In genomic region chrX:119236599-119237525, GRCh38 we compare ENCODE assay signal across 8 cellular contexts. TPM values are rescaled to one million over a fixed set of nuclear protein-coding genes. Genes with fewer than 3 reads are reported as not detected.
DNase-seq lines count a peak whose midpoint lies in the region; ATAC-seq, FAIRE-seq and TF ChIP-seq lines count a peak whose summit lies in the region.

No MANE protein-coding gene starts in this region.

- H3K4me3 Mint-ChIP-seq in astrocyte (ENCODE audit: unreplicated experiment) = peak overlapping the region; percentile 92

- peak; percentile 28 for DNase-seq in ACHN
- DNase-seq in GM19238 (ENCODE audit: insufficient read length, low spot score) = peak; percentile 8
- peak; percentile 78 for DNase-seq in astrocyte (ENCODE audit: low read depth)
- peak; percentile 74 for DNase-seq in sigmoid colon
- no peak for DNase-seq in HPDE6-E6E7 (ENCODE audit: extremely low spot score)

- H3K4me2 ChIP-seq in SU-DHL-6 (ENCODE audit: low read depth, low read length, poor library complexity, severe bottlenecking) (peak overlapping the region; percentile 64), astrocyte (ENCODE audit: low read length) (peak overlapping the region; percentile 88)

- no peaks in the 10 kb centered on the region for H3F3A ChIP-seq in SU-DHL-6 (ENCODE audit: insufficient read depth)

- in situ Hi-C loops in ACHN (cut with HindIII; ENCODE audit: low pct_ligation_motif_present, low pct_unique_long_range_greater_than_20kb, low sequenced_read_pairs) = no loop called here

- H3K9me2 ChIP-seq in SU-DHL-6 (replicated peaks; ENCODE audit: insufficient read depth, low read length) = no peaks in the 10 kb centered on the region

- peak; percentile 34 for ATAC-seq in HG03432 (IDR thresholded peaks at IDR 0.05; ENCODE audit: unreplicated experiment)

- no peaks in the 10 kb centered on the region for H3K27me3 ChIP-seq in SU-DHL-6 (ENCODE audit: low read length)
- H3K27me3 ChIP-seq in astrocyte (ENCODE audit: insufficient read depth, low read length) = no peaks in the 10 kb centered on the region
- H3K27me3 ChIP-seq in sigmoid colon = no peaks in the 10 kb centered on the region

- H3K36me3 ChIP-seq in SU-DHL-6 (ENCODE audit: low read length) = no peaks in the 10 kb centered on the region
- no peaks in the 10 kb centered on the region for H3K36me3 ChIP-seq in astrocyte (ENCODE audit: insufficient read depth, low read length)
- no peaks in the 10 kb centered on the region for H3K36me3 ChIP-seq in sigmoid colon

- H3K27ac Mint-ChIP-seq in astrocyte (ENCODE audit: unreplicated experiment) = peak overlapping the region; percentile 78

- TF ChIP-seq CTCF in SU-DHL-6 (IDR thresholded peaks at IDR 0.05; ENCODE audit: insufficient read depth, low read length, poor library complexity, severe bottlenecking) (no peak), astrocyte (IDR thresholded peaks at IDR 0.05; ENCODE audit: insufficient read depth, low read depth, low read length) (no peak), sigmoid colon (IDR thresholded peaks at IDR 0.05) (no peak)

- H3K4me1 Mint-ChIP-seq in astrocyte (ENCODE audit: low read depth, unreplicated experiment) = peaks cover 15% of the 10 kb centered on the region

- H3K9me3 ChIP-seq in SU-DHL-6 (ENCODE audit: insufficient read depth, low read length) = no peaks in the 10 kb centered on the region
- no peaks in the 10 kb centered on the region for H3K9me3 ChIP-seq in astrocyte (ENCODE audit: insufficient read depth, low read depth, low read length)
- H3K9me3 ChIP-seq in sigmoid colon = no peaks in the 10 kb centered on the region

- intact Hi-C loops in sigmoid colon (cut with DNase I) = loop anchor here (5.0 to 10.0 kb wide), 4 partner anchors 160 to 892 kb away; partner anchors contain the start of genes DOCK11, SLC25A43, SLC25A5 and WDR44

- peak overlapping the region; percentile 80 for H3K4me3 ChIP-seq in SU-DHL-6 (ENCODE audit: insufficient read depth, low read length, poor library complexity, severe bottlenecking)
- H3K4me3 ChIP-seq in astrocyte (ENCODE audit: insufficient read depth, low read depth, low read length) = peak overlapping the region; percentile 97
- H3K4me3 ChIP-seq in iPS-11a (ENCODE audit: low read depth, low read length) = peak overlapping the region; percentile 91
- H3K4me3 ChIP-seq in sigmoid colon = peak overlapping the region; percentile 66 to 81 (median 72)

- H3K79me2 ChIP-seq in SU-DHL-6 (ENCODE audit: insufficient read depth, low read length) (peaks cover 25% of the 10 kb centered on the region), astrocyte (ENCODE audit: insufficient read depth, low read length) (peaks cover 56% of the 10 kb centered on the region)

- TF ChIP-seq POLR2A in sigmoid colon (IDR thresholded peaks at IDR 0.05) = no peak

- H3K27me3 Mint-ChIP-seq in astrocyte (ENCODE audit: low read depth, unreplicated experiment) = no peaks in the 10 kb centered on the region

- H3K27ac ChIP-seq in SU-DHL-6 (ENCODE audit: low read depth, low read length) (peak overlapping the region; percentile 37; the same call in 1 of the 2 replicates), astrocyte (ENCODE audit: low read depth, low read length) (peak overlapping the region; percentile 75), sigmoid colon (peak overlapping the region; percentile 81 to 90 (median 88))

- H4K20me1 ChIP-seq in SU-DHL-6 (ENCODE audit: low read depth, low read length) = no peaks in the 10 kb centered on the region
- peaks cover 15% of the 10 kb centered on the region for H4K20me1 ChIP-seq in astrocyte (ENCODE audit: insufficient read depth, low read length)

- H2AFZ ChIP-seq in SU-DHL-6 (ENCODE audit: low read depth, low read length, severe bottlenecking) (peak overlapping the region; percentile 82), astrocyte (ENCODE audit: low read depth, low read length) (peak overlapping the region; percentile 60)

- peaks cover 2% of the 10 kb centered on the region for H3K36me3 Mint-ChIP-seq in astrocyte (ENCODE audit: low read depth, unreplicated experiment)

- peak; percentile 75 for FAIRE-seq in astrocyte (lab: Jason Lieb, UNC)

- WGBS in sigmoid colon, 2 donors = 1% methylated on average over 61 of the region's 61 CpGs

- H3K9ac ChIP-seq in SU-DHL-6 (ENCODE audit: low read length) (peak overlapping the region; percentile 84), astrocyte (ENCODE audit: low read length) (peak overlapping the region; percentile 97)

- TF ChIP-seq EP300 in sigmoid colon (IDR thresholded peaks at IDR 0.05) = no peak

- H3K4me1 ChIP-seq in astrocyte (ENCODE audit: insufficient read depth, low read length) (peaks cover 17% of the 10 kb centered on the region), sigmoid colon (peaks cover 0 to 14% (median 5%) of the 10 kb centered on the region in 4 donors)

- H3K9me3 Mint-ChIP-seq in astrocyte (ENCODE audit: unreplicated experiment) = no peaks in the 10 kb centered on the region

RNA-seq across cellular contexts. Expression of gene PGRMC1, which starts 0.8 kb away (rescaled TPM):
- total RNA-seq in astrocyte (118 and 120 TPM in 2 replicates), sigmoid colon (100 to 1,000 TPM; 104 to 159 (median 132) TPM)
- polyA plus RNA-seq in sigmoid colon = 10 to 100 TPM; 33.0 to 88.0 (median 39.3) TPM

Comparison
In these comparisons a context has a peak if more than half of its experiments do, and no peak if none do; other contexts are left out.
1. H3K27ac ChIP-seq: peak in every context shown above with its lines; median percentile 88 in sigmoid colon; 75 in astrocyte; 37 in SU-DHL-6.